13 cellular contexts compared by ENCODE assay signal in genomic region chr5:77777281-77777892, GRCh38. TPM values are rescaled to one million over a fixed set of nuclear protein-coding genes. Genes with fewer than 3 reads are reported as not detected.
A peak's percentile ranks its signal among the peaks of the same experiment; 100 is the strongest.
DNase-seq lines count a peak whose midpoint lies in the region; ATAC-seq and TF ChIP-seq lines count a peak whose summit lies in the region.
"Had no signal": no experiment of that assay in that cellular context is flagged by ENCODE, and none has a peak within 500 bp of the region (broad histone marks: within the 10 kb centered on the region; RNA-seq: fewer than 3 reads in every experiment).

No MANE protein-coding gene starts in this region.

- peaks cover 23% of the 10 kb centered on the region for H3K36me3 ChIP-seq in DND-41 (ENCODE audit: insufficient read depth, low read length)
- H3K36me3 ChIP-seq: neutrophil, transverse colon had no signal

- no peaks in the 10 kb centered on the region for H3K27me3 Mint-ChIP-seq in activated naive CD8-positive, alpha-beta T cell treated with anti-CD3 and anti-CD28 coated beads, Interleukin-2, amount 50 U/mL, for 24 hours
- peaks cover 0 to 4% of the 10 kb centered on the region in 2 donors for H3K27me3 Mint-ChIP-seq in natural killer cell treated with Interleukin-12 subunit alpha and Interleukin-12 subunit beta and Interleukin-15 and Interleukin-18, amount 100 ng/mL, for 72 hours

- ATAC-seq in DND-41 (ENCODE audit: insufficient read depth, low read depth) (no peak), HG02623 (IDR thresholded peaks at IDR 0.05; ENCODE audit: unreplicated experiment) (no peak), GM18498 (IDR thresholded peaks at IDR 0.05; ENCODE audit: unreplicated experiment) (no peak)
- peak; percentile 4 for ATAC-seq in activated naive CD8-positive, alpha-beta T cell treated with anti-CD3 and anti-CD28 coated beads, Interleukin-2, amount 50 U/mL, for 24 hours
- no peak for ATAC-seq in natural killer cell treated with Interleukin-12 subunit alpha and Interleukin-12 subunit beta and Interleukin-15 and Interleukin-18, amount 100 ng/mL, for 72 hours

- no peak overlapping the region for H3K27ac ChIP-seq in DND-41 (ENCODE audit: low read length)
- H3K27ac ChIP-seq: neutrophil had no signal

- TF ChIP-seq CTCF in DND-41 (IDR thresholded peaks at IDR 0.05; ENCODE audit: borderline replicate concordance, extremely low read depth, low read length, poor library complexity, severe bottlenecking), result no peak

- H3K9ac ChIP-seq in DND-41 (ENCODE audit: low read depth, low read length), result no peak overlapping the region; the same call in 1 of the 2 replicates

- peaks cover 49% of the 10 kb centered on the region for H3K4me1 Mint-ChIP-seq in activated naive CD8-positive, alpha-beta T cell treated with anti-CD3 and anti-CD28 coated beads, Interleukin-2, amount 50 U/mL, for 24 hours
- H3K4me1 Mint-ChIP-seq in natural killer cell treated with Interleukin-12 subunit alpha and Interleukin-12 subunit beta and Interleukin-15 and Interleukin-18, amount 100 ng/mL, for 72 hours (ENCODE audit: low read depth in 2 of 2), result peaks cover 25 to 32% of the 10 kb centered on the region in 2 donors

- no peaks in the 10 kb centered on the region for H3K9me3 Mint-ChIP-seq in activated naive CD8-positive, alpha-beta T cell treated with anti-CD3 and anti-CD28 coated beads, Interleukin-2, amount 50 U/mL, for 24 hours
- no peaks in the 10 kb centered on the region for H3K9me3 Mint-ChIP-seq in natural killer cell treated with Interleukin-12 subunit alpha and Interleukin-12 subunit beta and Interleukin-15 and Interleukin-18, amount 100 ng/mL, for 72 hours

- H3K27me3 ChIP-seq in DND-41 (ENCODE audit: insufficient read depth, low read length, poor library complexity), result no peaks in the 10 kb centered on the region
- H3K27me3 ChIP-seq: neutrophil, transverse colon had no signal

- peaks cover 38% of the 10 kb centered on the region for H3K79me2 ChIP-seq in DND-41 (ENCODE audit: insufficient read depth, low read length)

- peaks cover 34% of the 10 kb centered on the region for H3K4me1 ChIP-seq in DND-41 (ENCODE audit: insufficient read depth, low read length)

- H4K20me1 ChIP-seq in DND-41 (ENCODE audit: insufficient read depth, low read length), result peaks cover 29% of the 10 kb centered on the region

- no peak overlapping the region for H3K4me3 ChIP-seq in DND-41 (ENCODE audit: low read depth in 1 of 2, low read length in 2 of 2)

- H2AFZ ChIP-seq in DND-41 (ENCODE audit: low read depth, low read length), result 0 out of 2 replicates have a peak overlapping the region, but pooled peaks have one; percentile 89

- peak overlapping the region; percentile 93 for H3K4me3 Mint-ChIP-seq in activated naive CD8-positive, alpha-beta T cell treated with anti-CD3 and anti-CD28 coated beads, Interleukin-2, amount 50 U/mL, for 24 hours
- peak overlapping the region; percentile 19 for H3K4me3 Mint-ChIP-seq in natural killer cell treated with Interleukin-12 subunit alpha and Interleukin-12 subunit beta and Interleukin-15 and Interleukin-18, amount 100 ng/mL, for 72 hours

- DNase-seq in DND-41, result no peak
- peak; percentile 52 for DNase-seq in LoVo (ENCODE audit: low spot score)
- peak; percentile 16 for DNase-seq in activated naive CD8-positive, alpha-beta T cell treated with anti-CD3 and anti-CD28 coated beads, Interleukin-2, amount 50 U/mL, for 24 hours
- no peak for DNase-seq in natural killer cell treated with Interleukin-12 subunit alpha and Interleukin-12 subunit beta and Interleukin-15 and Interleukin-18, amount 100 ng/mL, for 72 hours (ENCODE audit: low spot score)
- DNase-seq in NCI-H510A treated with DMSO at 0.1 percent for 48 hours (lab: John Stamatoyannopoulos, UW), result no peak
- no peak for DNase-seq in NCI-H345 (lab: John Stamatoyannopoulos, UW)
- DNase-seq: activated CD4-positive, CD25-positive, alpha-beta regulatory T cell treated with anti-CD3 and anti-CD28 coated beads, Interleukin-2, amount 50 U/mL, for 72 hours; NCI-H1092 treated with DMSO at 0.1 percent for 48 hours; SIG-M5; transverse colon had no signal

- H3K27ac Mint-ChIP-seq in activated naive CD8-positive, alpha-beta T cell treated with anti-CD3 and anti-CD28 coated beads, Interleukin-2, amount 50 U/mL, for 24 hours, result peak overlapping the region; percentile 10
- no peak overlapping the region for H3K27ac Mint-ChIP-seq in natural killer cell treated with Interleukin-12 subunit alpha and Interleukin-12 subunit beta and Interleukin-15 and Interleukin-18, amount 100 ng/mL, for 72 hours

- peaks cover 21% of the 10 kb centered on the region for H3K36me3 Mint-ChIP-seq in activated naive CD8-positive, alpha-beta T cell treated with anti-CD3 and anti-CD28 coated beads, Interleukin-2, amount 50 U/mL, for 24 hours (ENCODE audit: low read depth)
- H3K36me3 Mint-ChIP-seq in natural killer cell treated with Interleukin-12 subunit alpha and Interleukin-12 subunit beta and Interleukin-15 and Interleukin-18, amount 100 ng/mL, for 72 hours, result peaks cover 5% of the 10 kb centered on the region

- H3K4me2 ChIP-seq in DND-41 (ENCODE audit: insufficient read depth, low read length), result no peak overlapping the region

- no peaks in the 10 kb centered on the region for H3K9me3 ChIP-seq in DND-41 (ENCODE audit: insufficient read depth, low read length, severe bottlenecking)
- H3K9me3 ChIP-seq: neutrophil, transverse colon had no signal

RNA-seq across cellular contexts. Expression of gene TBCA, which starts 1.2 kb away (rescaled TPM):
- total RNA-seq in natural killer cell treated with Interleukin-12 subunit alpha and Interleukin-12 subunit beta and Interleukin-15 and Interleukin-18, amount 100 ng/mL, for 72 hours, result 100 to 1,000 TPM in 1 of 2 donors, 10 to 100 TPM in 1; 90.3 to 113 TPM

Comparison
In these comparisons a context has a peak if more than half of its experiments do, and no peak if none do; other contexts are left out.
1. DNase-seq: peak in LoVo (single experiment) and activated naive CD8-positive, alpha-beta T cell treated with anti-CD3 and anti-CD28 coated beads, Interleukin-2, amount 50 U/mL, for 24 hours (single experiment); none in DND-41 (single experiment), natural killer cell treated with Interleukin-12 subunit alpha and Interleukin-12 subunit beta and Interleukin-15 and Interleukin-18, amount 100 ng/mL, for 72 hours (single experiment), NCI-H510A treated with DMSO at 0.1 percent for 48 hours (single experiment) and NCI-H345 (single experiment).